Comparison of ENCODE assay signal across 37 cellular contexts in the genomic region with DNA sequence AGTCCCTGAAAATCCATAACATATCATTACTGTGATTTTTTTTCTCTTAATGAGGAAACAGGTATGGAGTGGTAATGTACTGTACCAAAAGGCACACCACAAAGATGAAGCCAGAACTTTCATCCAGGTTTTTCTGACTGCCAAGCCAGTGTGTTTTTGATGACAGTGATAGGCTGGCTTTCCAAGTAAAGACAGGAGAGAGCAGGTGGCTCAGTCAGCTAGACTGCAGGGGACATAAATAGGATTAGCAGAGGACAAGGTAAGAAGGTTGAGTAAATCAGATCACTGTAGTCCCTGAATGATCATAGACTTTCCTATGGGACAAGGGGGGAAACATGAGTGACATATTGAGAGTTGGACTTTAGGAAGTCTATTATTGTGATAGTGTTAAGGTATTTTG.
"Had no signal": no experiment of that assay in that cellular context is flagged by ENCODE, and none has a peak within 500 bp of the region (broad histone marks: within the 10 kb centered on the region; RNA-seq: fewer than 3 reads in every experiment).

No MANE protein-coding gene starts in this region.

- H3K9me3 ChIP-seq: ascending aorta had no signal

- H3K27ac ChIP-seq: ascending aorta, cardiac muscle cell, PC-9, RWPE1, VCaP had no signal

- DNase-seq: activated CD4-positive, alpha-beta memory T cell treated with anti-CD3 and anti-CD28 coated beads, Interleukin-2, amount 10 ng/mL, durations not matched to agents 7 days and 5 days; activated CD4-positive, alpha-beta T cell treated with anti-CD3 and anti-CD28 coated beads for 1 hour; activated CD4-positive, alpha-beta T cell treated with anti-CD3 and anti-CD28 coated beads for 48 hours; activated CD4-positive, CD25-positive, alpha-beta regulatory T cell; activated CD8-positive, alpha-beta memory T cell treated with anti-CD3 and anti-CD28 coated beads for 24 hours; activated CD8-positive, alpha-beta memory T cell treated with anti-CD3 and anti-CD28 coated beads, Interleukin-2, amount 10 ng/mL, durations not matched to agents 7 days and 5 days; activated CD8-positive, alpha-beta memory T cell treated with anti-CD3 and anti-CD28 coated beads, Interleukin-2, amount 50 U/mL, for 48 hours; activated effector memory CD4-positive, alpha-beta T cell treated with anti-CD3 and anti-CD28 coated beads, Interleukin-2, amount 50 U/mL, for 16 hours; activated naive CD4-positive, alpha-beta T cell treated with Interleukin-2 at 50 U/mL for 16 hours; activated naive CD8-positive, alpha-beta T cell treated with anti-CD3 and anti-CD28 coated beads, Interleukin-2, amount 10 ng/mL, durations not matched to agents 7 days and 5 days; activated T-cell treated with anti-CD3 and anti-CD28 coated beads, Interleukin-2, amount 50 U/mL, for 72 hours; amygdala; NCI-H1105; NCI-H1417 treated with DMSO at 0.1 percent for 48 hours; NCI-H187 treated with DMSO at 0.1 percent for 48 hours; NCI-H2081; NCI-H2171 treated with DMSO at 0.1 percent for 48 hours; NCI-H2227 treated with DMSO at 0.1 percent for 48 hours; NCI-H446; NCI-H510A treated with DMSO at 0.1 percent for 48 hours; NCI-H774; PC-9; SIG-M5; SW 1271; T-helper 1 cell; T-helper 2 cell; T-helper 9 cell had no signal

- H3K4me3 Mint-ChIP-seq: activated CD4-positive, alpha-beta memory T cell treated with anti-CD3 and anti-CD28 coated beads, Interleukin-2, amount 10 ng/mL, durations not matched to agents 7 days and 5 days; activated CD8-positive, alpha-beta memory T cell treated with anti-CD3 and anti-CD28 coated beads, Interleukin-2, amount 10 ng/mL, durations not matched to agents 7 days and 5 days; activated naive CD4-positive, alpha-beta T cell treated with anti-CD3 and anti-CD28 coated beads, Interleukin-2, amount 50 U/mL, for 24 hours; activated naive CD8-positive, alpha-beta T cell treated with anti-CD3 and anti-CD28 coated beads, Interleukin-2, amount 10 ng/mL, durations not matched to agents 7 days and 5 days; activated T-cell treated with anti-CD3 and anti-CD28 coated beads, Interleukin-2, amount 50 U/mL, for 72 hours; activated T-helper 17 cell treated with anti-CD3 and anti-CD28 coated beads, Interleukin-2, amount 50 U/mL, for 72 hours; central memory CD8-positive, alpha-beta T cell had no signal

- H3K9me3 Mint-ChIP-seq: activated CD4-positive, alpha-beta memory T cell treated with anti-CD3 and anti-CD28 coated beads, Interleukin-2, amount 10 ng/mL, durations not matched to agents 7 days and 5 days; activated naive CD4-positive, alpha-beta T cell treated with anti-CD3 and anti-CD28 coated beads, Interleukin-2, amount 50 U/mL, for 24 hours; activated naive CD8-positive, alpha-beta T cell treated with anti-CD3 and anti-CD28 coated beads, Interleukin-2, amount 10 ng/mL, durations not matched to agents 7 days and 5 days; activated T-cell treated with anti-CD3 and anti-CD28 coated beads, Interleukin-2, amount 50 U/mL, for 72 hours; activated T-helper 17 cell treated with anti-CD3 and anti-CD28 coated beads, Interleukin-2, amount 50 U/mL, for 72 hours; central memory CD8-positive, alpha-beta T cell had no signal

- H3K36me3 Mint-ChIP-seq: activated CD8-positive, alpha-beta memory T cell treated with anti-CD3 and anti-CD28 coated beads, Interleukin-2, amount 10 ng/mL, durations not matched to agents 7 days and 5 days; activated naive CD4-positive, alpha-beta T cell treated with anti-CD3 and anti-CD28 coated beads, Interleukin-2, amount 50 U/mL, for 24 hours; activated naive CD8-positive, alpha-beta T cell treated with anti-CD3 and anti-CD28 coated beads, Interleukin-2, amount 10 ng/mL, durations not matched to agents 7 days and 5 days had no signal

- ATAC-seq: activated CD8-positive, alpha-beta memory T cell treated with anti-CD3 and anti-CD28 coated beads, Interleukin-2, amount 10 ng/mL, durations not matched to agents 7 days and 5 days; activated T-cell treated with anti-CD3 and anti-CD28 coated beads, Interleukin-2, amount 50 U/mL, for 72 hours; activated T-helper 17 cell treated with anti-CD3 and anti-CD28 coated beads, Interleukin-2, amount 50 U/mL, for 72 hours; K562; Right ventricle myocardium inferior; SK-N-SH treated with all-trans-retinoic acid at 6 μM for 48 hours had no signal

- H3K36me3 ChIP-seq: ascending aorta, cardiac muscle cell had no signal

- H3K4me1 ChIP-seq: ascending aorta had no signal

- H3K4me3 ChIP-seq: ascending aorta, cardiac muscle cell, K562, PC-9 had no signal

- H3K4me1 Mint-ChIP-seq: activated CD8-positive, alpha-beta memory T cell treated with anti-CD3 and anti-CD28 coated beads, Interleukin-2, amount 10 ng/mL, durations not matched to agents 7 days and 5 days; activated naive CD4-positive, alpha-beta T cell treated with anti-CD3 and anti-CD28 coated beads, Interleukin-2, amount 50 U/mL, for 24 hours; activated T-helper 17 cell treated with anti-CD3 and anti-CD28 coated beads, Interleukin-2, amount 50 U/mL, for 72 hours had no signal

- H3K27me3 Mint-ChIP-seq: activated naive CD4-positive, alpha-beta T cell treated with anti-CD3 and anti-CD28 coated beads, Interleukin-2, amount 50 U/mL, for 24 hours had no signal

- H3K27me3 ChIP-seq: ascending aorta, cardiac muscle cell had no signal
